In the genomic region with DNA sequence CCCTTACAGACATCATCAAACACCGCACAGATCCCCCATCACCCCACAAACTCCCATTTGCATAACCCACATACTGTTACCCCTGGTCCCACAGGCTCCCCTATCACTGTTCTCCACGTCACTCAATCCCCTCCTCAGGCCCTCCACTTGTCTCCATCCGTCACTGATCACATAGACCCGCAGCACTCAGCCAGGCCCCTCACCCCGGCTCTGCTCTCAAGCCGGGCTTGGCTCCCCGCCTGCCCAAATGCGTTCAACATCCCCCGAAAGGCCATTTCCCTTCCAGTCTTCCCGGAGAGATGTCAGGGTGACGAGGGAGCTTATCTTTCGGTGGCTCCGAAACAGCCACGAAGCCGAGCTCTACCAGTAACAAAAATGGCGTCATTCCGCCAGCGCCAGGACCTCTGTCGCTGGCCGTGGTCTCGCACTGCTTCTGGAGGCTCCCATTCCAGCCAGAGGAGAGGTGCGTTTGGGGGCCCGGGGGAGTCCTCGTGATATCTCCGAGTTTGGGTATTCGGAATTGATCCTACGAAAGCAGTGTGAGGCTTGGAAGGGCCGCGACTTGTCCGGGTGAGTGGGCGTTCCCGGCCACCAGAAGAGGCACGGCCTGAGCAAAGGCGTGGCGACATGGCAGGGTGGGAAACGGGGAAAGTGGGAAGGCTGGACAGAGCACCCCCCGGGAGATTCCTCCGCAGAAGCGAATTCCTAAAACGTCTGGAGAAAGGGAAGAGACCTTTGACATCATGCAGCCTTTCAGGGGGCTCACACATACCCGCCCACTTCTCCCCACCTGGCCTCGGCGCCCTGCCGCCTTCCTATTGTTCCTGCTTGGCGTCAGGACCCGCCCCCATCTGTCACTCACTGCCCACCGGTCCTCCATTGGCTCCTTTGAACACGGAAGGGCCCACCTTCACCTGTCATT, we compare ENCODE assay signal across 8 cellular contexts. TPM values are rescaled to one million over a fixed set of nuclear protein-coding genes. Genes with fewer than 3 reads are reported as not detected.
A peak's percentile ranks its signal among the peaks of the same experiment; 100 is the strongest.
DNase-seq lines count a peak whose midpoint lies in the region; ATAC-seq and TF ChIP-seq lines count a peak whose summit lies in the region.

Gene ZNF630, minus strand, starts transcription at position 577 of the 922 bp plus-strand sequence. CDS start 4,754 bp downstream, outside the sequence.

- peak; percentile 72 for DNase-seq in GM10266 (ENCODE audit: extremely low spot score)
- peak; percentile 22 for DNase-seq in NCI-H2107 (lab: John Stamatoyannopoulos, UW)
- DNase-seq in activated CD4-positive, alpha-beta T cell treated with anti-CD3 and anti-CD28 coated beads for 48 hours, result peak; percentile 69
- DNase-seq in cortex of kidney (lab: John Stamatoyannopoulos, UW), result peak; percentile 31
- peak; percentile 78 for DNase-seq in left lobe of liver (ENCODE audit: low spot score)
- peak; percentile 62 for DNase-seq in stimulated activated CD4-positive, alpha-beta T cell treated with anti-CD3 and anti-CD28 coated beads, Interleukin-1b, Interleukin-23, amount 100 ng/mL, for 48 hours

- peak; percentile 89 for ATAC-seq in HG02678 (IDR thresholded peaks at IDR 0.05; ENCODE audit: unreplicated experiment)
- peak; percentile 99 for ATAC-seq in left lobe of liver
- ATAC-seq in GM18873 (IDR thresholded peaks at IDR 0.05; ENCODE audit: low FRiP score, unreplicated experiment), result no peak

- TF ChIP-seq CTCF in GM10266 (IDR thresholded peaks at IDR 0.05; ENCODE audit: control insufficient read depth, insufficient read depth, low read depth, missing control alignments), result no peak

RNA-seq across cellular contexts. Expression of gene ZNF630, which starts in this region (rescaled TPM):
- 1.1 TPM for total RNA-seq in left lobe of liver

Comparison
In these comparisons a context has a peak if more than half of its experiments do, and no peak if none do; other contexts are left out.
1. DNase-seq: peak in every context shown above with its lines; median percentile 78 in left lobe of liver; 72 in GM10266; 69 in activated CD4-positive, alpha-beta T cell treated with anti-CD3 and anti-CD28 coated beads for 48 hours; 62 in stimulated activated CD4-positive, alpha-beta T cell treated with anti-CD3 and anti-CD28 coated beads, Interleukin-1b, Interleukin-23, amount 100 ng/mL, for 48 hours; 31 in cortex of kidney; 22 in NCI-H2107.